8 cellular contexts compared by ENCODE assay signal in genomic region chr5:176444742-176445141, GRCh38.
"Had no signal": no experiment of that assay in that cellular context is flagged by ENCODE, and none has a peak within 500 bp of the region (broad histone marks: within the 10 kb centered on the region; RNA-seq: fewer than 3 reads in every experiment).

No MANE protein-coding gene starts in this region.

- FAIRE-seq: HepG2, HTR-8/SVneo had no signal

- H3K36me3 Mint-ChIP-seq: IgD-negative memory B cell had no signal

- DNase-seq: IMR-90, KBM-7, KG1 had no signal

- ATAC-seq: HepG2 had no signal

- H3K9ac ChIP-seq: KMS-11 had no signal

- H3K27ac ChIP-seq: HL-60, KMS-11 had no signal

- H3K9me3 Mint-ChIP-seq: IgD-negative memory B cell had no signal

- H3K4me2 ChIP-seq: KMS-11 had no signal
